Comparison of ENCODE assay signal across 8 cellular contexts in genomic region chr2:240556553-240557100, GRCh38. TPM values are rescaled to one million over a fixed set of nuclear protein-coding genes. Genes with fewer than 3 reads are reported as not detected.
DNase-seq lines count a peak whose midpoint lies in the region; ATAC-seq, FAIRE-seq and TF ChIP-seq lines count a peak whose summit lies in the region.

No MANE protein-coding gene starts in this region.

- FAIRE-seq in K562 (lab: Jason Lieb, UNC): peak; percentile 67

- no peaks in the 10 kb centered on the region for H3K9me1 ChIP-seq in K562 (ENCODE audit: control insufficient read depth, insufficient read depth, low read length)

- H3K4me1 Mint-ChIP-seq in T-helper 17 cell: peaks cover 34% of the 10 kb centered on the region

- peaks cover 17% of the 10 kb centered on the region for H3F3A ChIP-seq in GM23248 (ENCODE audit: insufficient read depth)

- BruUV-seq in K562 (replicated peaks; lab: Mats Ljungman, UMichigan): no TSS peak

- H3K27ac ChIP-seq in GM23248 (no peak overlapping the region), K562 (ENCODE audit: extremely low read depth, low read depth, low read length) (no peak overlapping the region), transverse colon (no peak overlapping the region)

- peak overlapping the region; percentile 94 for H3K27ac Mint-ChIP-seq in T-helper 17 cell

- peak; percentile 54 for TF ChIP-seq CTCF in AG10803 (conservative IDR thresholded peaks at IDR 0.05; ENCODE audit: low read length)
- peak; percentile 47 to 72 (median 61) for TF ChIP-seq CTCF in K562 (IDR thresholded peaks at IDR 0.05 in 2 of 3, conservative IDR thresholded peaks at IDR 0.05 in 1 of 3; ENCODE audit: insufficient read depth in 2 of 3, low read depth in 1 of 3, low read length in 3 of 3)
- TF ChIP-seq CTCF in lower leg skin (IDR thresholded peaks at IDR 0.05): no peak
- TF ChIP-seq CTCF in transverse colon (IDR thresholded peaks at IDR 0.05): peak in 4 of 5 experiments; percentile 11 to 27 (median 25)

- ATAC-seq in T-helper 17 cell: no peak
- peak; percentile 12; the same call in 1 of the 3 replicates for ATAC-seq in K562
- ATAC-seq in HG02623 (IDR thresholded peaks at IDR 0.05; ENCODE audit: unreplicated experiment): no peak

- peaks cover 18% of the 10 kb centered on the region for H3K4me1 ChIP-seq in GM23248 (ENCODE audit: insufficient read depth)
- H3K4me1 ChIP-seq in K562 (replicated peaks in 1 of 2; ENCODE audit: control insufficient read depth in 2 of 2, insufficient read depth in 2 of 2, low read length in 2 of 2): peaks cover 9 to 34% of the 10 kb centered on the region in 2 experiments; a peak in 4 of 5 replicates
- H3K4me1 ChIP-seq in transverse colon: peaks cover 23 to 39% (median 29%) of the 10 kb centered on the region in 4 donors

- peaks cover 29% of the 10 kb centered on the region for H3K79me2 ChIP-seq in GM23248 (ENCODE audit: insufficient read depth)
- peaks cover 56% of the 10 kb centered on the region for H3K79me2 ChIP-seq in K562 (ENCODE audit: control insufficient read depth, insufficient read depth, low read length)

- peak; percentile 48 for DNase-seq in AG10803 (ENCODE audit: low read depth)
- peak; percentile 75 for DNase-seq in GM23248
- DNase-seq in T-helper 17 cell: peak; percentile 49 to 70 (median 55)
- peak; percentile 27 to 67 (median 34) for DNase-seq in K562 (ENCODE audit: extremely low read depth in 1 of 4, low spot score in 3 of 4)
- DNase-seq in lower leg skin (ENCODE audit: low spot score in 2 of 2): peak; percentile 18 to 84
- DNase-seq in transverse colon: peak; percentile 37
- DNase-seq in globus pallidus (ENCODE audit: low spot score): no peak

- peak overlapping the region; percentile 45 for H3K4me3 Mint-ChIP-seq in T-helper 17 cell

- H3K4me2 ChIP-seq in GM23248 (ENCODE audit: unreplicated experiment) (peak overlapping the region; percentile 77), K562 (ENCODE audit: insufficient read depth, low read length) (no peak overlapping the region)

- H3K36me3 Mint-ChIP-seq in T-helper 17 cell (ENCODE audit: low read depth): peaks cover 2% of the 10 kb centered on the region

- no peaks in the 10 kb centered on the region for H3K27me3 ChIP-seq in GM23248 (replicated peaks; ENCODE audit: insufficient read depth)
- no peaks in the 10 kb centered on the region for H3K27me3 ChIP-seq in K562 (ENCODE audit: control insufficient read depth in 2 of 2, insufficient read depth in 2 of 2, low read length in 2 of 2)
- H3K27me3 ChIP-seq in transverse colon: no peaks in the 10 kb centered on the region

- peak in 1 of 2 experiments; percentile 27; a peak in 2 of 4 replicates for TF ChIP-seq RAD21 in K562 (CRISPR knock-in tag; conservative IDR thresholded peaks at IDR 0.05 in 1 of 2, IDR thresholded peaks at IDR 0.05 in 1 of 2)

- in situ Hi-C loops in GM23248 (cut with MboI): no loop called here
- in situ Hi-C loops in K562 (cut with MboI): no loop called here
- in situ Hi-C loops in transverse colon (cut with MboI; ENCODE audit: low pct_ligation_motif_present in 1 of 4, low pct_unique_long_range_greater_than_20kb in 1 of 4, low sequenced_read_pairs in 3 of 4): no loop called here

- H4K20me1 ChIP-seq in GM23248 (ENCODE audit: insufficient read depth): no peaks in the 10 kb centered on the region
- H4K20me1 ChIP-seq in K562 (replicated peaks; ENCODE audit: control insufficient read depth, insufficient read depth, low read length): no peaks in the 10 kb centered on the region

- no peaks in the 10 kb centered on the region for H3K27me3 Mint-ChIP-seq in T-helper 17 cell

- intact Hi-C loops in K562 (cut with micrococcal nuclease) (no loop called here), lower leg skin (cut with DNase I; ENCODE audit: low total_unique reads) (no loop called here), transverse colon (cut with DNase I; ENCODE audit: low total_unique reads) (no loop called here)

- POLR2A ChIA-PET in K562 (lab: Yijun Ruan, JAX): interaction anchor here (0.6 kb wide), 2 partner anchors 38 to 49 kb away, joined by 3 read pairs; no protein-coding TSS in a partner anchor

- H3K36me3 ChIP-seq in GM23248 (ENCODE audit: low read depth) (no peaks in the 10 kb centered on the region), K562 (ENCODE audit: control insufficient read depth, insufficient read depth, low read length) (peaks cover 44% of the 10 kb centered on the region), transverse colon (peaks cover 0 to 5% (median 3%) of the 10 kb centered on the region in 4 donors)

- TF ChIP-seq EP300 in K562 (IDR thresholded peaks at IDR 0.05; ENCODE audit: low read length) (no peak), transverse colon (IDR thresholded peaks at IDR 0.05; ENCODE audit: low read depth) (no peak)

- CTCF ChIA-PET in K562 (lab: Yijun Ruan, JAX; ENCODE audit: low intra/inter-chr PET ratio): no interaction called here

- H3K9ac ChIP-seq in GM23248: peak overlapping the region; percentile 77
- no peak overlapping the region for H3K9ac ChIP-seq in K562 (ENCODE audit: insufficient read depth in 1 of 2, low read depth in 2 of 2, low read length in 2 of 2)

- no peak for TF ChIP-seq POLR2A in K562 (conservative IDR thresholded peaks at IDR 0.05)
- no peak for TF ChIP-seq POLR2A in lower leg skin (IDR thresholded peaks at IDR 0.05)
- TF ChIP-seq POLR2A in transverse colon (IDR thresholded peaks at IDR 0.05): no peak

- H3K4me3 ChIP-seq in AG10803 (ENCODE audit: low read length) (no peak overlapping the region), GM23248 (peak overlapping the region; percentile 69), K562 (no peak overlapping the region), lower leg skin (ENCODE audit: low read depth, poor library complexity, severe bottlenecking) (no peak overlapping the region), transverse colon (no peak overlapping the region)

- H3K9me2 ChIP-seq in GM23248 (ENCODE audit: insufficient read depth): no peaks in the 10 kb centered on the region

- 47 to 48% methylated on average over 9 of the region's 9 CpGs for WGBS in GM23248 (ENCODE audit: low coverage in 1 of 2, low lambda C conversion rate in 2 of 2, missing lambda C conversion rate in 2 of 2), 2 experiments
- WGBS in K562 (ENCODE audit: insufficient coverage, low coverage, missing lambda C conversion rate): 48% methylated on average over 9 of the region's 9 CpGs
- 34 to 47% methylated on average over 9 of the region's 9 CpGs for WGBS in lower leg skin, 2 donors
- WGBS in transverse colon (ENCODE audit: low coverage in 1 of 2), 2 donors: 18 to 52% methylated on average over 2 to 9 of the region's 9 CpGs

- H3K9me3 ChIP-seq in GM23248 (ENCODE audit: low read depth): no peaks in the 10 kb centered on the region
- no peaks in the 10 kb centered on the region for H3K9me3 ChIP-seq in T-helper 17 cell (ENCODE audit: control insufficient read depth, low read length, poor library complexity, severe bottlenecking)
- peaks cover 3% of the 10 kb centered on the region; the same call in 1 of the 2 replicates for H3K9me3 ChIP-seq in K562 (replicated peaks; ENCODE audit: control insufficient read depth, insufficient read depth, low read depth, low read length)
- no peaks in the 10 kb centered on the region for H3K9me3 ChIP-seq in transverse colon

- peak overlapping the region; percentile 70 for H2AFZ ChIP-seq in GM23248
- H2AFZ ChIP-seq in K562 (ENCODE audit: low read depth, low read length): no peak overlapping the region

RNA-seq across cellular contexts. Expression of gene ANKMY1, which starts 1.2 kb away (rescaled TPM):
- 10.1 and 12.8 TPM in 2 replicates for total RNA-seq in GM23248 (2014; rRNA removed; shearing (Covaris generic))
- polyA plus RNA-seq in GM23248 (2016; fragmentation: Nextera tagmentation; extraction: Ambion mirVana) (5.1 and 5.6 TPM in 2 replicates), K562 (2011; rRNA removed) (13.0 and 18.7 TPM in 2 replicates), K562 (2014; fragmentation: Illumina TruSeq; extraction: Trizol) (12.4 and 13.8 TPM in 2 replicates), K562 (2014; fragmentation: Nextera tagmentation; extraction: Ambion mirVana) (under 1 TPM; 0.75 to 0.87 TPM), K562 (2014; rRNA removed) (11.7 and 11.9 TPM in 2 replicates)
- total RNA-seq in T-helper 17 cell (10 to 100 TPM; 34.6 to 42.6 TPM), K562 (2014; rRNA removed) (7.7 and 8.2 TPM in 2 replicates), K562 (2014; rRNA removed; fragmentation: Illumina TruSeq; extraction: Trizol) (4.4 and 6.4 TPM in 2 replicates), K562 (2015; rRNA removed; fragmentation: Illumina TruSeq; extraction: Trizol) (10.7 and 12.3 TPM in 2 replicates), K562 (2021) (15.1 and 16.0 TPM in 2 replicates), lower leg skin (10 to 100 TPM; 18.0 to 22.7 (median 21.1) TPM), transverse colon (10 to 100 TPM; 15.1 to 64.0 (median 27.5) TPM)
- 94.4 and 106 TPM in 2 replicates for total RNA-seq in K562 (2011; cell fraction: chromatin; rRNA removed; ENCODE audit: low replicate concordance)
- total RNA-seq in K562 (2011; cell fraction: nucleolus; rRNA removed): 48.0 and 49.5 TPM in 2 replicates
- 47.5 and 60.0 TPM in 2 replicates for total RNA-seq in K562 (2011; cell fraction: nucleoplasm; rRNA removed)
- 13.4 and 18.3 TPM in 2 replicates for polyA plus RNA-seq in K562 (2011; cell fraction: cytosol; rRNA removed)
- 66.3 and 91.6 TPM in 2 replicates for polyA plus RNA-seq in K562 (2011; cell fraction: nucleus; rRNA removed)
- 12.3 and 19.9 TPM in 2 replicates for polyA plus RNA-seq in K562 (2012)
- polyA minus RNA-seq in K562 (2011; rRNA and poly(A)+ RNA removed): 22.6 and 23.1 TPM in 2 replicates
- 9.9 and 13.2 TPM in 2 replicates for polyA minus RNA-seq in K562 (2011; cell fraction: cytosol; rRNA and poly(A)+ RNA removed)
- 34.6 and 45.8 TPM in 2 replicates for polyA minus RNA-seq in K562 (2011; cell fraction: nucleus; rRNA and poly(A)+ RNA removed)

RNA-seq across cellular contexts. Expression of gene DUSP28, which starts 3.5 kb away (rescaled TPM):
- total RNA-seq in GM23248 (2014; rRNA removed; shearing (Covaris generic)): 1.5 and 3.2 TPM in 2 replicates
- polyA plus RNA-seq in GM23248 (2016; fragmentation: Nextera tagmentation; extraction: Ambion mirVana) (4.9 and 5.8 TPM in 2 replicates), K562 (2011; rRNA removed) (7.5 and 8.1 TPM in 2 replicates), K562 (2014; fragmentation: Illumina TruSeq; extraction: Trizol) (4.1 and 4.7 TPM in 2 replicates), K562 (2014; fragmentation: Nextera tagmentation; extraction: Ambion mirVana) (1 to 10 TPM; 2.8 to 4.2 TPM), K562 (2014; rRNA removed) (4.7 and 5.4 TPM in 2 replicates)
- total RNA-seq in T-helper 17 cell (10 to 100 TPM; 12.5 to 12.8 TPM), K562 (2014; rRNA removed) (5.1 and 5.6 TPM in 2 replicates), K562 (2014; rRNA removed; fragmentation: Illumina TruSeq; extraction: Trizol) (4.2 and 5.8 TPM in 2 replicates), K562 (2015; rRNA removed; fragmentation: Illumina TruSeq; extraction: Trizol) (3.6 and 4.3 TPM in 2 replicates), K562 (2021) (3.3 and 6.3 TPM in 2 replicates), lower leg skin (1 to 10 TPM; 5.5 to 8.1 (median 7.4) TPM), transverse colon (10 to 100 TPM in 1 of 4 donors, 1 to 10 TPM in 3; 3.4 to 10.8 (median 6.2) TPM)
- 9.2 and 12.9 TPM in 2 replicates for total RNA-seq in K562 (2011; cell fraction: chromatin; rRNA removed; ENCODE audit: low replicate concordance)
- 7.8 and 10.5 TPM in 2 replicates for total RNA-seq in K562 (2011; cell fraction: nucleolus; rRNA removed)
- total RNA-seq in K562 (2011; cell fraction: nucleoplasm; rRNA removed): 11.3 and 11.6 TPM in 2 replicates
- polyA plus RNA-seq in K562 (2011; cell fraction: cytosol; rRNA removed): 6.5 and 7.1 TPM in 2 replicates
- 6.2 and 6.6 TPM in 2 replicates for polyA plus RNA-seq in K562 (2011; cell fraction: nucleus; rRNA removed)
- 5.6 and 7.6 TPM in 2 replicates for polyA plus RNA-seq in K562 (2012)
- 4.2 and 5.7 TPM in 2 replicates for polyA minus RNA-seq in K562 (2011; rRNA and poly(A)+ RNA removed)
- polyA minus RNA-seq in K562 (2011; cell fraction: cytosol; rRNA and poly(A)+ RNA removed): 1.2 and 2.1 TPM in 2 replicates
- 3.4 and 3.8 TPM in 2 replicates for polyA minus RNA-seq in K562 (2011; cell fraction: nucleus; rRNA and poly(A)+ RNA removed)

RNA-seq across cellular contexts. Expression of gene RNPEPL1, which starts 11.7 kb away (rescaled TPM):
- 20.2 and 23.0 TPM in 2 replicates for total RNA-seq in GM23248 (2014; rRNA removed; shearing (Covaris generic))
- polyA plus RNA-seq in GM23248 (2016; fragmentation: Nextera tagmentation; extraction: Ambion mirVana): 11.1 and 11.2 TPM in 2 replicates
- total RNA-seq in T-helper 17 cell: 100 to 1,000 TPM; 111 to 130 TPM
- total RNA-seq in K562 (2011; cell fraction: chromatin; rRNA removed; ENCODE audit: low replicate concordance): 13.5 and 56.3 TPM in 2 replicates
- 37.2 and 53.2 TPM in 2 replicates for total RNA-seq in K562 (2011; cell fraction: nucleolus; rRNA removed)
- total RNA-seq in K562 (2011; cell fraction: nucleoplasm; rRNA removed): 20.7 and 21.8 TPM in 2 replicates
- 15.7 and 25.3 TPM in 2 replicates for total RNA-seq in K562 (2014; rRNA removed)
- total RNA-seq in K562 (2014; rRNA removed; fragmentation: Illumina TruSeq; extraction: Trizol): 1.7 and 2.5 TPM in 2 replicates
- total RNA-seq in K562 (2015; rRNA removed; fragmentation: Illumina TruSeq; extraction: Trizol): 7.0 and 7.1 TPM in 2 replicates
- 38.3 and 38.7 TPM in 2 replicates for total RNA-seq in K562 (2021)
- polyA plus RNA-seq in K562 (2011; rRNA removed): 5.5 and 10.0 TPM in 2 replicates
- 12.6 and 28.4 TPM in 2 replicates for polyA plus RNA-seq in K562 (2011; cell fraction: cytosol; rRNA removed)
- 56.7 and 79.9 TPM in 2 replicates for polyA plus RNA-seq in K562 (2011; cell fraction: nucleus; rRNA removed)
- polyA plus RNA-seq in K562 (2012): 21.9 and 55.2 TPM in 2 replicates
- 5.6 and 21.3 TPM in 2 replicates for polyA plus RNA-seq in K562 (2014; fragmentation: Illumina TruSeq; extraction: Trizol)
- under 1 TPM; 0.07 to 0.45 TPM for polyA plus RNA-seq in K562 (2014; fragmentation: Nextera tagmentation; extraction: Ambion mirVana)
- polyA plus RNA-seq in K562 (2014; rRNA removed): 21.9 and 28.2 TPM in 2 replicates
- 1.9 and 3.7 TPM in 2 replicates for polyA minus RNA-seq in K562 (2011; rRNA and poly(A)+ RNA removed)
- 29.7 and 42.0 TPM in 2 replicates for polyA minus RNA-seq in K562 (2011; cell fraction: cytosol; rRNA and poly(A)+ RNA removed)
- 17.6 and 18.4 TPM in 2 replicates for polyA minus RNA-seq in K562 (2011; cell fraction: nucleus; rRNA and poly(A)+ RNA removed)
- total RNA-seq in lower leg skin: 10 to 100 TPM; 76.1 to 99.9 (median 78.6) TPM
- total RNA-seq in transverse colon: 100 to 1,000 TPM; 118 to 208 (median 151) TPM

RNA-seq across cellular contexts. Expression of gene CAPN10, which starts 29.9 kb away (rescaled TPM):
- total RNA-seq in GM23248 (2014; rRNA removed; shearing (Covaris generic)): 13.3 and 29.5 TPM in 2 replicates
- polyA plus RNA-seq in GM23248 (2016; fragmentation: Nextera tagmentation; extraction: Ambion mirVana) (10.0 and 11.5 TPM in 2 replicates), K562 (2011; rRNA removed) (8.4 and 14.0 TPM in 2 replicates), K562 (2014; fragmentation: Illumina TruSeq; extraction: Trizol) (4.7 and 8.9 TPM in 2 replicates), K562 (2014; fragmentation: Nextera tagmentation; extraction: Ambion mirVana) (under 1 TPM; 0.08 to 0.41 TPM), K562 (2014; rRNA removed) (26.1 and 26.8 TPM in 2 replicates)
- total RNA-seq in T-helper 17 cell (10 to 100 TPM; 64.2 to 82.9 TPM), K562 (2014; rRNA removed) (18.6 and 24.3 TPM in 2 replicates), K562 (2014; rRNA removed; fragmentation: Illumina TruSeq; extraction: Trizol) (3.7 and 4.1 TPM in 2 replicates), K562 (2015; rRNA removed; fragmentation: Illumina TruSeq; extraction: Trizol) (10.4 and 14.5 TPM in 2 replicates), K562 (2021) (19.3 and 25.3 TPM in 2 replicates), lower leg skin (10 to 100 TPM; 25.6 to 38.0 (median 28.4) TPM), transverse colon (100 to 1,000 TPM in 1 of 4 donors, 10 to 100 TPM in 3; 41.9 to 118 (median 48.7) TPM)
- total RNA-seq in K562 (2011; cell fraction: chromatin; rRNA removed; ENCODE audit: low replicate concordance): 47.6 and 128 TPM in 2 replicates
- total RNA-seq in K562 (2011; cell fraction: nucleolus; rRNA removed): 79.5 and 81.2 TPM in 2 replicates
- total RNA-seq in K562 (2011; cell fraction: nucleoplasm; rRNA removed): 52.6 and 61.5 TPM in 2 replicates
- polyA plus RNA-seq in K562 (2011; cell fraction: cytosol; rRNA removed): 8.3 and 17.5 TPM in 2 replicates
- 81.9 and 107 TPM in 2 replicates for polyA plus RNA-seq in K562 (2011; cell fraction: nucleus; rRNA removed)
- 11.4 and 22.7 TPM in 2 replicates for polyA plus RNA-seq in K562 (2012)
- polyA minus RNA-seq in K562 (2011; rRNA and poly(A)+ RNA removed): 3.7 and 4.6 TPM in 2 replicates
- polyA minus RNA-seq in K562 (2011; cell fraction: cytosol; rRNA and poly(A)+ RNA removed): 7.4 and 9.3 TPM in 2 replicates
- polyA minus RNA-seq in K562 (2011; cell fraction: nucleus; rRNA and poly(A)+ RNA removed): 26.9 and 33.0 TPM in 2 replicates

Comparison
In these comparisons a context has a peak if more than half of its experiments do, and no peak if none do; other contexts are left out.
1. CTCF ChIP-seq: peak in AG10803 (single experiment), K562 (3 of 3) and transverse colon (4 of 5); none in lower leg skin (0 of 3).